Comparison of ENCODE assay signal across 15 cellular contexts in genomic region chr4:71711985-71712348, GRCh38.
A peak's percentile ranks its signal among the peaks of the same experiment; 100 is the strongest.
DNase-seq lines count a peak whose midpoint lies in the region; ATAC-seq and TF ChIP-seq lines count a peak whose summit lies in the region.
"Had no signal": no experiment of that assay in that cellular context is flagged by ENCODE, and none has a peak within 500 bp of the region (broad histone marks: within the 10 kb centered on the region; RNA-seq: fewer than 3 reads in every experiment).

No MANE protein-coding gene starts in this region.

- peak; percentile 37 for ATAC-seq in IMR-90 (ENCODE audit: low read depth)
- no peak for ATAC-seq in HG03469 (IDR thresholded peaks at IDR 0.05; ENCODE audit: unreplicated experiment)
- ATAC-seq: A549 had no signal

- H3K9ac ChIP-seq in IMR-90 (ENCODE audit: low read depth, low read length) = no peak overlapping the region
- H3K9ac ChIP-seq in mesenchymal stem cell (ENCODE audit: low read length) = no peak overlapping the region
- H3K9ac ChIP-seq: SK-N-SH had no signal

- H3K56ac ChIP-seq in IMR-90 (ENCODE audit: extremely low read depth, insufficient read depth, low read length) = no peak overlapping the region

- no TSS peak for BruUV-seq in IMR-90 (replicated peaks; lab: Mats Ljungman, UMichigan)

- no CpG with 5 or more reads among the region's 3 CpGs for WGBS in IMR-90 (ENCODE audit: extremely low coverage in 2 of 2, insufficient read length in 1 of 2), 2 experiments
- WGBS in mesenchymal stem cell = 60% methylated on average over 3 of the region's 3 CpGs

- H2BK5ac ChIP-seq in IMR-90 (ENCODE audit: low read depth, low read length, poor library complexity, severe bottlenecking) (no peak overlapping the region), mesenchymal stem cell (ENCODE audit: low read depth, low read length, poor library complexity, severe bottlenecking) (no peak overlapping the region)

- no peak overlapping the region for H4K8ac ChIP-seq in IMR-90 (ENCODE audit: low read depth in 2 of 2, low read length in 2 of 2)
- H4K8ac ChIP-seq in mesenchymal stem cell (ENCODE audit: low read length) = no peak overlapping the region

- H3K14ac ChIP-seq in IMR-90 (replicated peaks; ENCODE audit: low read depth, low read length) = no peak overlapping the region
- H3K14ac ChIP-seq in mesenchymal stem cell (ENCODE audit: low read length in 2 of 2) = no peak overlapping the region

- DNase-seq in Daoy (ENCODE audit: low read depth) (peak; percentile 8), IMR-90 (no peak), astrocyte of the spinal cord (ENCODE audit: low read depth, low spot score) (peak; percentile 7), mesenchymal stem cell (peak; percentile 31), NCI-H1694 treated with DMSO at 0.1 percent for 48 hours (lab: John Stamatoyannopoulos, UW) (no peak), NCI-H1092 treated with DMSO at 0.1 percent for 48 hours (lab: John Stamatoyannopoulos, UW) (no peak), head of caudate nucleus (no peak)
- DNase-seq: H9, NCI-H1436, NCI-H524 treated with DMSO at 0.1 percent for 48 hours, Right ventricle myocardium superior, SK-N-SH had no signal

- no peak overlapping the region for H3K4ac ChIP-seq in IMR-90 (ENCODE audit: low read depth, low read length)
- H3K4ac ChIP-seq in mesenchymal stem cell (ENCODE audit: low read depth in 1 of 2, low read length in 2 of 2) = no peak overlapping the region

- H3K27ac ChIP-seq in IMR-90 (ENCODE audit: insufficient read depth, low read length) = no peak overlapping the region
- no peak overlapping the region for H3K27ac ChIP-seq in mesenchymal stem cell (ENCODE audit: low read length, poor library complexity, severe bottlenecking)
- H3K27ac ChIP-seq: A549, C4-2B had no signal

- H3K4me3 ChIP-seq in IMR-90 (ENCODE audit: insufficient read depth, low read depth, low read length) = no peak overlapping the region
- H3K4me3 ChIP-seq in astrocyte of the spinal cord (ENCODE audit: low read depth, low read length) = no peak overlapping the region
- no peak overlapping the region for H3K4me3 ChIP-seq in mesenchymal stem cell (ENCODE audit: insufficient read depth in 1 of 2, low read depth in 1 of 2, low read length in 2 of 2)
- H3K4me3 ChIP-seq: A549 had no signal

- H3K9me1 ChIP-seq in IMR-90 (ENCODE audit: insufficient read depth, low read length) = no peaks in the 10 kb centered on the region

- H3K27me3 ChIP-seq in IMR-90 (ENCODE audit: control insufficient read depth, insufficient read depth, low read length) (no peaks in the 10 kb centered on the region; the same call in 1 of the 2 replicates), mesenchymal stem cell (ENCODE audit: control insufficient read depth in 1 of 2, insufficient read depth in 1 of 2, low read length in 2 of 2) (no peaks in the 10 kb centered on the region)

- H3K4me1 ChIP-seq in IMR-90 (ENCODE audit: control insufficient read depth, insufficient read depth, low read length) (no peaks in the 10 kb centered on the region), mesenchymal stem cell (ENCODE audit: control insufficient read depth, insufficient read depth, low read depth, low read length) (no peaks in the 10 kb centered on the region)

- H3K9me3 ChIP-seq in IMR-90 (ENCODE audit: control insufficient read depth, insufficient read depth, low read length) (no peaks in the 10 kb centered on the region), mesenchymal stem cell (ENCODE audit: control insufficient read depth, low read length) (no peaks in the 10 kb centered on the region)
- H3K9me3 ChIP-seq: A549, SK-N-SH had no signal

- H2AFZ ChIP-seq in IMR-90 (replicated peaks; ENCODE audit: low read length, poor library complexity) = no peak overlapping the region
- no peak overlapping the region for H2AFZ ChIP-seq in mesenchymal stem cell (ENCODE audit: low read depth, low read length)

- H2AK9ac ChIP-seq in IMR-90 (replicated peaks; ENCODE audit: low read depth, low read length, poor library complexity) = no peak overlapping the region

- no peak overlapping the region for H2BK15ac ChIP-seq in IMR-90 (ENCODE audit: low read depth, low read length)
- no peak overlapping the region for H2BK15ac ChIP-seq in mesenchymal stem cell (ENCODE audit: low read depth, poor library complexity, severe bottlenecking)

- no peak for TF ChIP-seq RAD21 in IMR-90 (IDR thresholded peaks at IDR 0.05; ENCODE audit: low read length)

- TF ChIP-seq POLR2A in IMR-90 (IDR thresholded peaks at IDR 0.05; ENCODE audit: low read depth, low read length) = no peak

- H2AK5ac ChIP-seq in IMR-90 (ENCODE audit: low read depth, low read length) = no peak overlapping the region
- H2AK5ac ChIP-seq in mesenchymal stem cell (ENCODE audit: low read length, severe bottlenecking) = no peak overlapping the region

- in situ Hi-C loops in IMR-90 (cut with MboI; ENCODE audit: low sequenced_read_pairs) = loop anchor here (10.0 to 25.0 kb wide), 7 partner anchors 325 to 1100 kb away; no protein-coding TSS in a partner anchor
- in situ Hi-C loops in astrocyte of the spinal cord (cut with HindIII; ENCODE audit: low sequenced_read_pairs) = no loop called here

- no peak overlapping the region for H4K5ac ChIP-seq in IMR-90 (ENCODE audit: low read depth, low read length)

- H2BK20ac ChIP-seq in IMR-90 (ENCODE audit: low read depth, low read length) = no peak overlapping the region

- H2BK12ac ChIP-seq in mesenchymal stem cell (ENCODE audit: low read length in 2 of 2) = no peak overlapping the region

- H4K91ac ChIP-seq in IMR-90 (ENCODE audit: insufficient read depth, low read depth, low read length) (no peak overlapping the region), mesenchymal stem cell (ENCODE audit: low read length) (no peak overlapping the region)

- H3K79me1 ChIP-seq in IMR-90 (ENCODE audit: low read depth in 1 of 2, low read length in 2 of 2) (no peaks in the 10 kb centered on the region), mesenchymal stem cell (replicated peaks; ENCODE audit: low read length, poor library complexity, severe bottlenecking) (no peaks in the 10 kb centered on the region)

- no peak overlapping the region for H3K4me2 ChIP-seq in IMR-90 (ENCODE audit: low read depth, low read length)
- H3K4me2 ChIP-seq in mesenchymal stem cell (ENCODE audit: low read length, poor library complexity, severe bottlenecking) = no peak overlapping the region
- H3K4me2 ChIP-seq: A549, SK-N-SH had no signal

- H3K36me3 ChIP-seq in IMR-90 (ENCODE audit: control insufficient read depth, insufficient read depth, low read length) (no peaks in the 10 kb centered on the region), mesenchymal stem cell (ENCODE audit: control insufficient read depth in 1 of 2, insufficient read depth in 2 of 2, low read depth in 1 of 2, low read length in 2 of 2) (no peaks in the 10 kb centered on the region)

- CTCF ChIA-PET in IMR-90 (lab: Yijun Ruan, JAX) = interaction anchor here (1.4 kb wide), 1 partner anchor 528 kb away, joined by 3 read pairs; no protein-coding TSS in a partner anchor

- POLR2A ChIA-PET in IMR-90 (lab: Charles Lee; ENCODE audit: unreplicated experiment) = no interaction called here

- no peak overlapping the region for H2BK120ac ChIP-seq in IMR-90 (ENCODE audit: low read depth, low read length)
- no peak overlapping the region for H2BK120ac ChIP-seq in mesenchymal stem cell (ENCODE audit: low read depth, low read length)

- H4K20me1 ChIP-seq in IMR-90 (ENCODE audit: insufficient read depth, low read length) = no peaks in the 10 kb centered on the region

- dilution Hi-C loops in IMR-90 (cut with HindIII; ENCODE audit: low sequenced_read_pairs, unreplicated experiment) = no loop called here

- H3K23ac ChIP-seq in IMR-90 (ENCODE audit: low read depth, low read length) (no peak overlapping the region), mesenchymal stem cell (ENCODE audit: low read length in 2 of 2) (no peak overlapping the region)

- intact Hi-C loops in IMR-90 (cut with micrococcal nuclease) (loop anchor here (1.0 to 5.0 kb wide), 6 partner anchors 160 to 1110 kb away; no protein-coding TSS in a partner anchor), head of caudate nucleus (cut with DNase I) (no loop called here)

- H3K18ac ChIP-seq in IMR-90 (ENCODE audit: low read depth, low read length) = no peak overlapping the region
- H3K18ac ChIP-seq in mesenchymal stem cell (ENCODE audit: low read depth in 1 of 2, low read length in 2 of 2) = no peak overlapping the region

- TF ChIP-seq CTCF in IMR-90 (conservative IDR thresholded peaks at IDR 0.05; ENCODE audit: low read depth, low read length) (no peak), astrocyte of the spinal cord (IDR thresholded peaks at IDR 0.05; ENCODE audit: low read depth, low read length) (no peak)

TF ChIP-seq in IMR-90, 13 proteins besides CTCF, POLR2A, EP300 and RAD21 (continues in another document):
- TF ChIP-seq SMC3 (IDR thresholded peaks at IDR 0.05; ENCODE audit: low read depth, low read length) (no peak), CHD1 (IDR thresholded peaks at IDR 0.05; ENCODE audit: low read depth, low read length) (no peak), RCOR1 (IDR thresholded peaks at IDR 0.05; ENCODE audit: insufficient replicate concordance, low read length) (no peak), MAZ (IDR thresholded peaks at IDR 0.05; ENCODE audit: borderline replicate concordance, low read depth, low read length) (no peak), RFX5 (IDR thresholded peaks at IDR 0.05; ENCODE audit: low read depth, low read length) (no peak), CEBPB (IDR thresholded peaks at IDR 0.05; ENCODE audit: low read depth, low read length) (no peak), BHLHE40 (IDR thresholded peaks at IDR 0.05; ENCODE audit: low read depth, low read length) (no peak), NFE2L2 (IDR thresholded peaks at IDR 0.05; ENCODE audit: low read depth, low read length) (no peak), MXI1 (IDR thresholded peaks at IDR 0.05; ENCODE audit: borderline replicate concordance, low read depth, low read length) (no peak)
- TF ChIP-seq, protein P1, sequence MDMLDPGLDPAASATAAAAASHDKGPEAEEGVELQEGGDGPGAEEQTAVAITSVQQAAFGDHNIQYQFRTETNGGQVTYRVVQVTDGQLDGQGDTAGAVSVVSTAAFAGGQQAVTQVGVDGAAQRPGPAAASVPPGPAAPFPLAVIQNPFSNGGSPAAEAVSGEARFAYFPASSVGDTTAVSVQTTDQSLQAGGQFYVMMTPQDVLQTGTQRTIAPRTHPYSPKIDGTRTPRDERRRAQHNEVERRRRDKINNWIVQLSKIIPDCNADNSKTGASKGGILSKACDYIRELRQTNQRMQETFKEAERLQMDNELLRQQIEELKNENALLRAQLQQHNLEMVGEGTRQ (IDR thresholded peaks at IDR 0.05; ENCODE audit: low read depth, low read length) = no peak
- TF ChIP-seq, protein P2, sequence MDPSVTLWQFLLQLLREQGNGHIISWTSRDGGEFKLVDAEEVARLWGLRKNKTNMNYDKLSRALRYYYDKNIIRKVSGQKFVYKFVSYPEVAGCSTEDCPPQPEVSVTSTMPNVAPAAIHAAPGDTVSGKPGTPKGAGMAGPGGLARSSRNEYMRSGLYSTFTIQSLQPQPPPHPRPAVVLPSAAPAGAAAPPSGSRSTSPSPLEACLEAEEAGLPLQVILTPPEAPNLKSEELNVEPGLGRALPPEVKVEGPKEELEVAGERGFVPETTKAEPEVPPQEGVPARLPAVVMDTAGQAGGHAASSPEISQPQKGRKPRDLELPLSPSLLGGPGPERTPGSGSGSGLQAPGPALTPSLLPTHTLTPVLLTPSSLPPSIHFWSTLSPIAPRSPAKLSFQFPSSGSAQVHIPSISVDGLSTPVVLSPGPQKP (IDR thresholded peaks at IDR 0.05; ENCODE audit: borderline replicate concordance, low read depth, low read length) = no peak

Comparison
In these comparisons a context has a peak if more than half of its experiments do, and no peak if none do; other contexts are left out.
1. DNase-seq: peak in Daoy (single experiment), astrocyte of the spinal cord (single experiment) and mesenchymal stem cell (single experiment); none in IMR-90 (single experiment), NCI-H1694 treated with DMSO at 0.1 percent for 48 hours (single experiment), NCI-H1092 treated with DMSO at 0.1 percent for 48 hours (single experiment) and head of caudate nucleus (0 of 42).